In the genomic region with DNA sequence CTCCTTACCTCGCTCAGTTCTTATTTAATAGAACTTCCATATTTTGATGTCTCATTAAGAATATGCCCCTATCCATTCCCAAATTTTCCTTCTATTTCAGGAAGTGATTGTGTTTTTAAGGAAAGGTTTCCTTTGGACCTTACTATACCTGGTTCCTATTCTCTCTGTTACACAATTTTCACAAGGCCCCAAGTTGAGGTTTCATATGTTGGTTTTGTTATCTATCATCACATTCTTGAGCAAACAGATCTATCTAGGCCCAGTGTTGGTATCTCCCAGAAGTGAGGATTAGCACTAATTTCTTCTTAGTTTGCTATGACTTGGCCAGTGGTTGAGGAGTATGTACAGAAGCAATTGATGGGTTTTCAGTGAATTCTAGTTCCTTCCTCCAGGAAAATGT, we compare ENCODE assay signal across 1 cellular context.
TF ChIP-seq lines count a peak whose summit lies in the region.

No MANE protein-coding gene starts in this region.

TF ChIP-seq in K562, 482 proteins besides CTCF, POLR2A, EP300 and RAD21 (continued from another document):
- TF ChIP-seq SPI1 (IDR thresholded peaks at IDR 0.05; ENCODE audit: borderline replicate concordance, low read depth, low read length) = no peak
- no peak for TF ChIP-seq TARDBP (IDR thresholded peaks at IDR 0.05)
- no peak for TF ChIP-seq ZKSCAN8 (CRISPR knock-in tag; IDR thresholded peaks at IDR 0.05)
- no peak for TF ChIP-seq XRCC5 (IDR thresholded peaks at IDR 0.05; ENCODE audit: low read depth, low read length)
- TF ChIP-seq ZNF174 (CRISPR knock-in tag; IDR thresholded peaks at IDR 0.05) = no peak
- TF ChIP-seq, protein P1, sequence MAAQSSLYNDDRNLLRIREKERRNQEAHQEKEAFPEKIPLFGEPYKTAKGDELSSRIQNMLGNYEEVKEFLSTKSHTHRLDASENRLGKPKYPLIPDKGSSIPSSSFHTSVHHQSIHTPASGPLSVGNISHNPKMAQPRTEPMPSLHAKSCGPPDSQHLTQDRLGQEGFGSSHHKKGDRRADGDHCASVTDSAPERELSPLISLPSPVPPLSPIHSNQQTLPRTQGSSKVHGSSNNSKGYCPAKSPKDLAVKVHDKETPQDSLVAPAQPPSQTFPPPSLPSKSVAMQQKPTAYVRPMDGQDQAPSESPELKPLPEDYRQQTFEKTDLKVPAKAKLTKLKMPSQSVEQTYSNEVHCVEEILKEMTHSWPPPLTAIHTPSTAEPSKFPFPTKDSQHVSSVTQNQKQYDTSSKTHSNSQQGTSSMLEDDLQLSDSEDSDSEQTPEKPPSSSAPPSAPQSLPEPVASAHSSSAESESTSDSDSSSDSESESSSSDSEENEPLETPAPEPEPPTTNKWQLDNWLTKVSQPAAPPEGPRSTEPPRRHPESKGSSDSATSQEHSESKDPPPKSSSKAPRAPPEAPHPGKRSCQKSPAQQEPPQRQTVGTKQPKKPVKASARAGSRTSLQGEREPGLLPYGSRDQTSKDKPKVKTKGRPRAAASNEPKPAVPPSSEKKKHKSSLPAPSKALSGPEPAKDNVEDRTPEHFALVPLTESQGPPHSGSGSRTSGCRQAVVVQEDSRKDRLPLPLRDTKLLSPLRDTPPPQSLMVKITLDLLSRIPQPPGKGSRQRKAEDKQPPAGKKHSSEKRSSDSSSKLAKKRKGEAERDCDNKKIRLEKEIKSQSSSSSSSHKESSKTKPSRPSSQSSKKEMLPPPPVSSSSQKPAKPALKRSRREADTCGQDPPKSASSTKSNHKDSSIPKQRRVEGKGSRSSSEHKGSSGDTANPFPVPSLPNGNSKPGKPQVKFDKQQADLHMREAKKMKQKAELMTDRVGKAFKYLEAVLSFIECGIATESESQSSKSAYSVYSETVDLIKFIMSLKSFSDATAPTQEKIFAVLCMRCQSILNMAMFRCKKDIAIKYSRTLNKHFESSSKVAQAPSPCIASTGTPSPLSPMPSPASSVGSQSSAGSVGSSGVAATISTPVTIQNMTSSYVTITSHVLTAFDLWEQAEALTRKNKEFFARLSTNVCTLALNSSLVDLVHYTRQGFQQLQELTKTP (IDR thresholded peaks at IDR 0.05; ENCODE audit: low read depth in 1 of 2, partially characterized antibody in 2 of 2) = no peak
- no peak for TF ChIP-seq POLR3G (IDR thresholded peaks at IDR 0.05; ENCODE audit: extremely low read depth, insufficient read length, insufficient replicate concordance)
- TF ChIP-seq WHSC1 (IDR thresholded peaks at IDR 0.05; ENCODE audit: low read length) = no peak
- TF ChIP-seq, protein P2, sequence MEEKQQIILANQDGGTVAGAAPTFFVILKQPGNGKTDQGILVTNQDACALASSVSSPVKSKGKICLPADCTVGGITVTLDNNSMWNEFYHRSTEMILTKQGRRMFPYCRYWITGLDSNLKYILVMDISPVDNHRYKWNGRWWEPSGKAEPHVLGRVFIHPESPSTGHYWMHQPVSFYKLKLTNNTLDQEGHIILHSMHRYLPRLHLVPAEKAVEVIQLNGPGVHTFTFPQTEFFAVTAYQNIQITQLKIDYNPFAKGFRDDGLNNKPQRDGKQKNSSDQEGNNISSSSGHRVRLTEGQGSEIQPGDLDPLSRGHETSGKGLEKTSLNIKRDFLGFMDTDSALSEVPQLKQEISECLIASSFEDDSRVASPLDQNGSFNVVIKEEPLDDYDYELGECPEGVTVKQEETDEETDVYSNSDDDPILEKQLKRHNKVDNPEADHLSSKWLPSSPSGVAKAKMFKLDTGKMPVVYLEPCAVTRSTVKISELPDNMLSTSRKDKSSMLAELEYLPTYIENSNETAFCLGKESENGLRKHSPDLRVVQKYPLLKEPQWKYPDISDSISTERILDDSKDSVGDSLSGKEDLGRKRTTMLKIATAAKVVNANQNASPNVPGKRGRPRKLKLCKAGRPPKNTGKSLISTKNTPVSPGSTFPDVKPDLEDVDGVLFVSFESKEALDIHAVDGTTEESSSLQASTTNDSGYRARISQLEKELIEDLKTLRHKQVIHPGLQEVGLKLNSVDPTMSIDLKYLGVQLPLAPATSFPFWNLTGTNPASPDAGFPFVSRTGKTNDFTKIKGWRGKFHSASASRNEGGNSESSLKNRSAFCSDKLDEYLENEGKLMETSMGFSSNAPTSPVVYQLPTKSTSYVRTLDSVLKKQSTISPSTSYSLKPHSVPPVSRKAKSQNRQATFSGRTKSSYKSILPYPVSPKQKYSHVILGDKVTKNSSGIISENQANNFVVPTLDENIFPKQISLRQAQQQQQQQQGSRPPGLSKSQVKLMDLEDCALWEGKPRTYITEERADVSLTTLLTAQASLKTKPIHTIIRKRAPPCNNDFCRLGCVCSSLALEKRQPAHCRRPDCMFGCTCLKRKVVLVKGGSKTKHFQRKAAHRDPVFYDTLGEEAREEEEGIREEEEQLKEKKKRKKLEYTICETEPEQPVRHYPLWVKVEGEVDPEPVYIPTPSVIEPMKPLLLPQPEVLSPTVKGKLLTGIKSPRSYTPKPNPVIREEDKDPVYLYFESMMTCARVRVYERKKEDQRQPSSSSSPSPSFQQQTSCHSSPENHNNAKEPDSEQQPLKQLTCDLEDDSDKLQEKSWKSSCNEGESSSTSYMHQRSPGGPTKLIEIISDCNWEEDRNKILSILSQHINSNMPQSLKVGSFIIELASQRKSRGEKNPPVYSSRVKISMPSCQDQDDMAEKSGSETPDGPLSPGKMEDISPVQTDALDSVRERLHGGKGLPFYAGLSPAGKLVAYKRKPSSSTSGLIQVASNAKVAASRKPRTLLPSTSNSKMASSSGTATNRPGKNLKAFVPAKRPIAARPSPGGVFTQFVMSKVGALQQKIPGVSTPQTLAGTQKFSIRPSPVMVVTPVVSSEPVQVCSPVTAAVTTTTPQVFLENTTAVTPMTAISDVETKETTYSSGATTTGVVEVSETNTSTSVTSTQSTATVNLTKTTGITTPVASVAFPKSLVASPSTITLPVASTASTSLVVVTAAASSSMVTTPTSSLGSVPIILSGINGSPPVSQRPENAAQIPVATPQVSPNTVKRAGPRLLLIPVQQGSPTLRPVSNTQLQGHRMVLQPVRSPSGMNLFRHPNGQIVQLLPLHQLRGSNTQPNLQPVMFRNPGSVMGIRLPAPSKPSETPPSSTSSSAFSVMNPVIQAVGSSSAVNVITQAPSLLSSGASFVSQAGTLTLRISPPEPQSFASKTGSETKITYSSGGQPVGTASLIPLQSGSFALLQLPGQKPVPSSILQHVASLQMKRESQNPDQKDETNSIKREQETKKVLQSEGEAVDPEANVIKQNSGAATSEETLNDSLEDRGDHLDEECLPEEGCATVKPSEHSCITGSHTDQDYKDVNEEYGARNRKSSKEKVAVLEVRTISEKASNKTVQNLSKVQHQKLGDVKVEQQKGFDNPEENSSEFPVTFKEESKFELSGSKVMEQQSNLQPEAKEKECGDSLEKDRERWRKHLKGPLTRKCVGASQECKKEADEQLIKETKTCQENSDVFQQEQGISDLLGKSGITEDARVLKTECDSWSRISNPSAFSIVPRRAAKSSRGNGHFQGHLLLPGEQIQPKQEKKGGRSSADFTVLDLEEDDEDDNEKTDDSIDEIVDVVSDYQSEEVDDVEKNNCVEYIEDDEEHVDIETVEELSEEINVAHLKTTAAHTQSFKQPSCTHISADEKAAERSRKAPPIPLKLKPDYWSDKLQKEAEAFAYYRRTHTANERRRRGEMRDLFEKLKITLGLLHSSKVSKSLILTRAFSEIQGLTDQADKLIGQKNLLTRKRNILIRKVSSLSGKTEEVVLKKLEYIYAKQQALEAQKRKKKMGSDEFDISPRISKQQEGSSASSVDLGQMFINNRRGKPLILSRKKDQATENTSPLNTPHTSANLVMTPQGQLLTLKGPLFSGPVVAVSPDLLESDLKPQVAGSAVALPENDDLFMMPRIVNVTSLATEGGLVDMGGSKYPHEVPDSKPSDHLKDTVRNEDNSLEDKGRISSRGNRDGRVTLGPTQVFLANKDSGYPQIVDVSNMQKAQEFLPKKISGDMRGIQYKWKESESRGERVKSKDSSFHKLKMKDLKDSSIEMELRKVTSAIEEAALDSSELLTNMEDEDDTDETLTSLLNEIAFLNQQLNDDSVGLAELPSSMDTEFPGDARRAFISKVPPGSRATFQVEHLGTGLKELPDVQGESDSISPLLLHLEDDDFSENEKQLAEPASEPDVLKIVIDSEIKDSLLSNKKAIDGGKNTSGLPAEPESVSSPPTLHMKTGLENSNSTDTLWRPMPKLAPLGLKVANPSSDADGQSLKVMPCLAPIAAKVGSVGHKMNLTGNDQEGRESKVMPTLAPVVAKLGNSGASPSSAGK (IDR thresholded peaks at IDR 0.05) = no peak
- no peak for TF ChIP-seq ELF4 (CRISPR knock-in tag; IDR thresholded peaks at IDR 0.05)
- TF ChIP-seq, protein P3, sequence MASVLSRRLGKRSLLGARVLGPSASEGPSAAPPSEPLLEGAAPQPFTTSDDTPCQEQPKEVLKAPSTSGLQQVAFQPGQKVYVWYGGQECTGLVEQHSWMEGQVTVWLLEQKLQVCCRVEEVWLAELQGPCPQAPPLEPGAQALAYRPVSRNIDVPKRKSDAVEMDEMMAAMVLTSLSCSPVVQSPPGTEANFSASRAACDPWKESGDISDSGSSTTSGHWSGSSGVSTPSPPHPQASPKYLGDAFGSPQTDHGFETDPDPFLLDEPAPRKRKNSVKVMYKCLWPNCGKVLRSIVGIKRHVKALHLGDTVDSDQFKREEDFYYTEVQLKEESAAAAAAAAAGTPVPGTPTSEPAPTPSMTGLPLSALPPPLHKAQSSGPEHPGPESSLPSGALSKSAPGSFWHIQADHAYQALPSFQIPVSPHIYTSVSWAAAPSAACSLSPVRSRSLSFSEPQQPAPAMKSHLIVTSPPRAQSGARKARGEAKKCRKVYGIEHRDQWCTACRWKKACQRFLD (CRISPR knock-in tag; IDR thresholded peaks at IDR 0.05) = no peak
- TF ChIP-seq SETDB1 (IDR thresholded peaks at IDR 0.05; ENCODE audit: low read length) = no peak
- TF ChIP-seq CHCHD3 (CRISPR knock-in tag; IDR thresholded peaks at IDR 0.05) = no peak
- TF ChIP-seq MBD2 (IDR thresholded peaks at IDR 0.05; ENCODE audit: borderline replicate concordance, low read depth) = no peak
- TF ChIP-seq MTA1 (IDR thresholded peaks at IDR 0.05; ENCODE audit: borderline replicate concordance) = no peak
- TF ChIP-seq CEBPG (CRISPR knock-in tag; IDR thresholded peaks at IDR 0.05) = no peak
- peak in 1 of 2 experiments; percentile 33; a peak in 1 of 4 replicates for TF ChIP-seq CEBPG (tag; conservative IDR thresholded peaks at IDR 0.05 in 1 of 2, IDR thresholded peaks at IDR 0.05 in 1 of 2)
- TF ChIP-seq HNRNPK (IDR thresholded peaks at IDR 0.05; ENCODE audit: low read depth, low read length, poor library complexity, severe bottlenecking) = no peak
- TF ChIP-seq GATAD2B (IDR thresholded peaks at IDR 0.05; ENCODE audit: borderline replicate concordance) = no peak
- TF ChIP-seq TEAD1 (CRISPR knock-in tag; IDR thresholded peaks at IDR 0.05) = 0 out of 4 replicates have a peak, but pooled peaks of 1 of the 2 experiments have one; percentile 43
- no peak for TF ChIP-seq RBM17 (IDR thresholded peaks at IDR 0.05; ENCODE audit: borderline replicate concordance, low read depth, low read length)
- TF ChIP-seq NCOR1 (IDR thresholded peaks at IDR 0.05) = no peak
- TF ChIP-seq CBFA2T3 (IDR thresholded peaks at IDR 0.05) = no peak
- TF ChIP-seq ZNF766 (CRISPR knock-in tag; conservative IDR thresholded peaks at IDR 0.05) = peak; percentile 59; the same call in 1 of the 2 replicates
- no peak for TF ChIP-seq ZNF232 (CRISPR knock-in tag; IDR thresholded peaks at IDR 0.05)
- TF ChIP-seq ARID2 (IDR thresholded peaks at IDR 0.05) = no peak
- TF ChIP-seq ZNF23 (CRISPR knock-in tag; IDR thresholded peaks at IDR 0.05) = no peak
- TF ChIP-seq, protein P4, sequence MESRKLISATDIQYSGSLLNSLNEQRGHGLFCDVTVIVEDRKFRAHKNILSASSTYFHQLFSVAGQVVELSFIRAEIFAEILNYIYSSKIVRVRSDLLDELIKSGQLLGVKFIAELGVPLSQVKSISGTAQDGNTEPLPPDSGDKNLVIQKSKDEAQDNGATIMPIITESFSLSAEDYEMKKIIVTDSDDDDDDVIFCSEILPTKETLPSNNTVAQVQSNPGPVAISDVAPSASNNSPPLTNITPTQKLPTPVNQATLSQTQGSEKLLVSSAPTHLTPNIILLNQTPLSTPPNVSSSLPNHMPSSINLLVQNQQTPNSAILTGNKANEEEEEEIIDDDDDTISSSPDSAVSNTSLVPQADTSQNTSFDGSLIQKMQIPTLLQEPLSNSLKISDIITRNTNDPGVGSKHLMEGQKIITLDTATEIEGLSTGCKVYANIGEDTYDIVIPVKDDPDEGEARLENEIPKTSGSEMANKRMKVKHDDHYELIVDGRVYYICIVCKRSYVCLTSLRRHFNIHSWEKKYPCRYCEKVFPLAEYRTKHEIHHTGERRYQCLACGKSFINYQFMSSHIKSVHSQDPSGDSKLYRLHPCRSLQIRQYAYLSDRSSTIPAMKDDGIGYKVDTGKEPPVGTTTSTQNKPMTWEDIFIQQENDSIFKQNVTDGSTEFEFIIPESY (CRISPR knock-in tag; IDR thresholded peaks at IDR 0.05) = no peak
- TF ChIP-seq, protein P5, sequence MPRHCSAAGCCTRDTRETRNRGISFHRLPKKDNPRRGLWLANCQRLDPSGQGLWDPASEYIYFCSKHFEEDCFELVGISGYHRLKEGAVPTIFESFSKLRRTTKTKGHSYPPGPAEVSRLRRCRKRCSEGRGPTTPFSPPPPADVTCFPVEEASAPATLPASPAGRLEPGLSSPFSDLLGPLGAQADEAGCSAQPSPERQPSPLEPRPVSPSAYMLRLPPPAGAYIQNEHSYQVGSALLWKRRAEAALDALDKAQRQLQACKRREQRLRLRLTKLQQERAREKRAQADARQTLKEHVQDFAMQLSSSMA (CRISPR knock-in tag; IDR thresholded peaks at IDR 0.05) = no peak
- no peak for TF ChIP-seq ZNF143 (CRISPR knock-in tag; IDR thresholded peaks at IDR 0.05)
- TF ChIP-seq, protein P6, sequence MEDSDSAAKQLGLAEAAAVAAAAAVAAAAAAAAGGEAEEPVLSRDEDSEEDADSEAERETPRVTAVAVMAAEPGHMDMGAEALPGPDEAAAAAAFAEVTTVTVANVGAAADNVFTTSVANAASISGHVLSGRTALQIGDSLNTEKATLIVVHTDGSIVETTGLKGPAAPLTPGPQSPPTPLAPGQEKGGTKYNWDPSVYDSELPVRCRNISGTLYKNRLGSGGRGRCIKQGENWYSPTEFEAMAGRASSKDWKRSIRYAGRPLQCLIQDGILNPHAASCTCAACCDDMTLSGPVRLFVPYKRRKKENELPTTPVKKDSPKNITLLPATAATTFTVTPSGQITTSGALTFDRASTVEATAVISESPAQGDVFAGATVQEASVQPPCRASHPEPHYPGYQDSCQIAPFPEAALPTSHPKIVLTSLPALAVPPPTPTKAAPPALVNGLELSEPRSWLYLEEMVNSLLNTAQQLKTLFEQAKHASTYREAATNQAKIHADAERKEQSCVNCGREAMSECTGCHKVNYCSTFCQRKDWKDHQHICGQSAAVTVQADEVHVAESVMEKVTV (CRISPR knock-in tag; IDR thresholded peaks at IDR 0.05) = no peak
- TF ChIP-seq, protein P7, sequence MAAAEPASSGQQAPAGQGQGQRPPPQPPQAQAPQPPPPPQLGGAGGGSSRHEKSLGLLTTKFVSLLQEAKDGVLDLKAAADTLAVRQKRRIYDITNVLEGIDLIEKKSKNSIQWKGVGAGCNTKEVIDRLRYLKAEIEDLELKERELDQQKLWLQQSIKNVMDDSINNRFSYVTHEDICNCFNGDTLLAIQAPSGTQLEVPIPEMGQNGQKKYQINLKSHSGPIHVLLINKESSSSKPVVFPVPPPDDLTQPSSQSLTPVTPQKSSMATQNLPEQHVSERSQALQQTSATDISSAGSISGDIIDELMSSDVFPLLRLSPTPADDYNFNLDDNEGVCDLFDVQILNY (CRISPR knock-in tag; IDR thresholded peaks at IDR 0.05) = no peak
- TF ChIP-seq FOXA3 (CRISPR knock-in tag; conservative IDR thresholded peaks at IDR 0.05 in 1 of 2, IDR thresholded peaks at IDR 0.05 in 1 of 2) = peak in 1 of 2 experiments; percentile 42; a peak in 1 of 4 replicates
- no peak for TF ChIP-seq CSDE1 (IDR thresholded peaks at IDR 0.05)
- TF ChIP-seq ZNF274 (IDR thresholded peaks at IDR 0.05; ENCODE audit: borderline replicate concordance, low read depth, low read length) = no peak
- TF ChIP-seq ESRRA (IDR thresholded peaks at IDR 0.05; ENCODE audit: borderline replicate concordance, low read depth) = peak; percentile 33; the same call in 1 of the 2 replicates
